In genomic region chr3:14508505-14508819, GRCh38 we compare ENCODE assay signal across 15 cellular contexts. TPM values are rescaled to one million over a fixed set of nuclear protein-coding genes. Genes with fewer than 3 reads are reported as not detected.
"Had no signal": no experiment of that assay in that cellular context is flagged by ENCODE, and none has a peak within 500 bp of the region (broad histone marks: within the 10 kb centered on the region; RNA-seq: fewer than 3 reads in every experiment).

No MANE protein-coding gene starts in this region.

- H3K4me1 ChIP-seq: colonic mucosa, pancreas had no signal

- FAIRE-seq: pancreas, urothelium cell line had no signal

- H3K36me3 ChIP-seq: colonic mucosa, neutrophil, pancreas, stomach, thyroid gland had no signal

- H3K27me3 ChIP-seq: colonic mucosa, heart right ventricle, pancreas, stomach, thyroid gland had no signal

- H3K9me3 ChIP-seq: colonic mucosa, neutrophil, pancreas, thyroid gland had no signal

- H3K4me3 ChIP-seq: colonic mucosa, heart right ventricle, lung, pancreas, thyroid gland had no signal

- H3K27ac ChIP-seq: colonic mucosa, epithelial cell of prostate, neutrophil, pancreas, stomach, thyroid gland had no signal

- DNase-seq: foreskin melanocyte, hippocampal formation had no signal

RNA-seq across cellular contexts. Expression of gene GRIP2, which starts 31.7 kb away (rescaled TPM):
- total RNA-seq: mononuclear cell, natural killer cell, pulmonary artery endothelial cell had no signal
- polyA plus RNA-seq: immature natural killer cell had no signal
